ENCODE assay signal across 18 cellular contexts in genomic region chr3:140906785-140907184, GRCh38.
"Had no signal": no experiment of that assay in that cellular context is flagged by ENCODE, and none has a peak within 500 bp of the region (broad histone marks: within the 10 kb centered on the region; RNA-seq: fewer than 3 reads in every experiment).

No MANE protein-coding gene starts in this region.

- FAIRE-seq: bronchial epithelial cell, kidney had no signal

- DNase-seq: activated CD4-positive, alpha-beta memory T cell treated with anti-CD3 and anti-CD28 coated beads for 36 hours; activated CD8-positive, alpha-beta memory T cell treated with anti-CD3 and anti-CD28 coated beads, Interleukin-2, amount 10 ng/mL, durations not matched to agents 7 days and 5 days; activated naive CD4-positive, alpha-beta T cell treated with anti-CD3 and anti-CD28 coated beads, Interleukin-2, amount 10 ng/mL, durations not matched to agents 7 days and 5 days; activated T-cell treated with anti-CD3 and anti-CD28 coated beads, Interleukin-2, amount 50 U/mL, for 1 hour; effector memory CD4-positive, alpha-beta T cell; foreskin fibroblast; hypothalamus; kidney; left lung; mammary epithelial cell; naive B cell; ovary; stomach had no signal

- H3K9me3 ChIP-seq: ascending aorta, left lung, ovary, stomach, thoracic aorta had no signal

- H3K27ac ChIP-seq: ascending aorta, left lung, ovary, stomach, thoracic aorta, VCaP had no signal

- ATAC-seq: activated CD8-positive, alpha-beta memory T cell treated with anti-CD3 and anti-CD28 coated beads, Interleukin-2, amount 10 ng/mL, durations not matched to agents 7 days and 5 days; left lung; sciatic nerve had no signal

- H3K27me3 ChIP-seq: ascending aorta, left lung, ovary, stomach had no signal

- H3K4me1 ChIP-seq: ascending aorta, left lung had no signal

- H3K4me3 ChIP-seq: ascending aorta, left lung, ovary, stomach, thoracic aorta had no signal

- H3K36me3 ChIP-seq: ascending aorta, left lung, ovary, stomach, thoracic aorta had no signal
